ENCODE assay signal across 9 cellular contexts in the genomic region with DNA sequence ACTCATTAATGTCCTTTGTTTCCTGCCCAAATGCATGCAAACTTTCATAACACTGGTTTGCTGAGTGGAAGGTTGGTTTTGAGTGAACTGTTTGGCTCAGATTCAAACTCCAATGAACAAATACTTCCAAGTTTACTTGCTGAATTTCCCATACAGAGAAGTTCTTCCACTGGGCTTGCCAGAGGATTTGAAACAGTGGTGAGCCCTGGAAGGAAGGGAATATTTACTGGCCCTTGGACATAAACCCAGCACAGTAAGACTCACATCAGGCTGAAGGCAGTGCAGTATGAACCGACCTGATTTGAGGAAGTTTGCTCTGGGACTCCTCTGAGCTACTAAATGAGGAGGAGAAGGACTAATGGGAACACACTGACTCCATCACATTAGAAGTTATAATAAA. TPM values are rescaled to one million over a fixed set of nuclear protein-coding genes. Genes with fewer than 3 reads are reported as not detected.
A peak's percentile ranks its signal among the peaks of the same experiment; 100 is the strongest.
DNase-seq lines count a peak whose midpoint lies in the region; ATAC-seq, FAIRE-seq and TF ChIP-seq lines count a peak whose summit lies in the region.
"Had no signal": no experiment of that assay in that cellular context is flagged by ENCODE, and none has a peak within 500 bp of the region (broad histone marks: within the 10 kb centered on the region; RNA-seq: fewer than 3 reads in every experiment).

No MANE protein-coding gene starts in this region.

- H3K4me1 ChIP-seq in gastroesophageal sphincter (peaks cover 29 to 90% (median 45%) of the 10 kb centered on the region in 3 donors), pancreas (peaks cover 25 to 48% (median 40%) of the 10 kb centered on the region in 3 donors)

- DNase-seq in AG09319 (ENCODE audit: extremely low read depth, low read depth) (peak; percentile 85), activated B cell treated with CpG ODN at 0.5 μM for 24 hours (no peak), pancreas (peak in 2 of 6 donors; percentile 18 to 44), WTC11 (ENCODE audit: low spot score) (no peak), activated gamma-delta T cell treated with Interleukin-2 at 50 U/mL for 16 hours (no peak)

- no peaks in the 10 kb centered on the region for H3K27me3 Mint-ChIP-seq in activated B cell treated with CpG ODN at 0.5 μM for 24 hours
- no peaks in the 10 kb centered on the region for H3K27me3 Mint-ChIP-seq in WTC11 (ENCODE audit: low read depth)

- no peak for TF ChIP-seq EP300 in gastroesophageal sphincter (IDR thresholded peaks at IDR 0.05)

- H3K36me3 Mint-ChIP-seq in activated B cell treated with CpG ODN at 0.5 μM for 24 hours (ENCODE audit: low read depth) (peaks cover 11% of the 10 kb centered on the region), WTC11 (peaks cover 3% of the 10 kb centered on the region; the same call in 1 of the 2 replicates)

- intact Hi-C loops in activated B cell treated with CpG ODN at 0.5 μM for 24 hours (cut with micrococcal nuclease) (loop anchor here (10.0 kb wide), 2 partner anchors 273 to 787 kb away; a partner anchor contains a TSS), pancreas (cut with DNase I) (no loop called here)

- TF ChIP-seq CTCF in AG09319 (IDR thresholded peaks at IDR 0.05; ENCODE audit: low read depth, low read length) (no peak), activated B cell treated with CpG ODN at 0.5 μM for 24 hours (IDR thresholded peaks at IDR 0.05) (no peak), gastroesophageal sphincter (IDR thresholded peaks at IDR 0.05) (no peak), pancreas (IDR thresholded peaks at IDR 0.05) (no peak), WTC11 (IDR thresholded peaks at IDR 0.05) (no peak)

- CTCF ChIA-PET in activated B cell treated with CpG ODN at 0.5 μM for 24 hours (lab: Charles Lee) (no interaction called here), WTC11 (lab: Charles Lee) (no interaction called here)

- H3K27ac Mint-ChIP-seq in activated B cell treated with CpG ODN at 0.5 μM for 24 hours: peak overlapping the region; percentile 2
- H3K27ac Mint-ChIP-seq in WTC11: no peak overlapping the region

- peaks cover 56% of the 10 kb centered on the region for H3K4me1 Mint-ChIP-seq in activated B cell treated with CpG ODN at 0.5 μM for 24 hours
- peaks cover 37% of the 10 kb centered on the region for H3K4me1 Mint-ChIP-seq in WTC11

- no peak overlapping the region for H3K4me3 ChIP-seq in gastroesophageal sphincter
- H3K4me3 ChIP-seq in pancreas: no peak overlapping the region

- TF ChIP-seq POLR2A in gastroesophageal sphincter (IDR thresholded peaks at IDR 0.05): peak; percentile 14 to 44

- POLR2A ChIA-PET in activated B cell treated with CpG ODN at 0.5 μM for 24 hours (lab: Charles Lee) (interaction anchor here (0.5 to 0.7 kb wide), 2 partner anchors 119 to 391 kb away, joined by 3 read pairs; a partner anchor contains a TSS), WTC11 (lab: Charles Lee) (no interaction called here)

- H3K9me3 Mint-ChIP-seq in activated B cell treated with CpG ODN at 0.5 μM for 24 hours: no peaks in the 10 kb centered on the region
- no peaks in the 10 kb centered on the region for H3K9me3 Mint-ChIP-seq in WTC11

- H3K4me3 Mint-ChIP-seq in activated B cell treated with CpG ODN at 0.5 μM for 24 hours (no peak overlapping the region), WTC11 (no peak overlapping the region)

- FAIRE-seq in pancreas (lab: Jason Lieb, UNC): no peak
- FAIRE-seq: islet of Langerhans had no signal

- ATAC-seq in activated B cell treated with CpG ODN at 0.5 μM for 24 hours (ENCODE audit: low read depth): no peak
- peak; percentile 46 for ATAC-seq in gastroesophageal sphincter
- ATAC-seq in pancreas: peak; percentile 5 to 31 (median 17)
- no peak for ATAC-seq in GM21381 (IDR thresholded peaks at IDR 0.05; ENCODE audit: unreplicated experiment)
- no peak for ATAC-seq in HG02840 (IDR thresholded peaks at IDR 0.05; ENCODE audit: low FRiP score, unreplicated experiment)
- ATAC-seq in WTC11: no peak

- peak overlapping the region; percentile 93 to 98 (median 97) for H3K27ac ChIP-seq in gastroesophageal sphincter
- H3K27ac ChIP-seq in pancreas: peak overlapping the region; percentile 18 to 99 (median 77)

- no peaks in the 10 kb centered on the region for H3K9me3 ChIP-seq in gastroesophageal sphincter
- H3K9me3 ChIP-seq in pancreas: no peaks in the 10 kb centered on the region

- WGBS in gastroesophageal sphincter (ENCODE audit: low coverage in 1 of 2), 2 donors: 0 to 7% methylated on average over 1 of the region's 1 CpG
- 0% methylated on average over 1 of the region's 1 CpG for whole genome bisulfite sequencing in pancreas, 2 donors

- H3K36me3 ChIP-seq in gastroesophageal sphincter (no peaks in the 10 kb centered on the region), pancreas (no peaks in the 10 kb centered on the region)

- no peaks in the 10 kb centered on the region for H3K27me3 ChIP-seq in gastroesophageal sphincter
- H3K27me3 ChIP-seq in pancreas: no peaks in the 10 kb centered on the region

TF ChIP-seq in WTC11, 78 proteins besides CTCF, POLR2A, EP300 and RAD21:
- TF ChIP-seq NFYB (CRISPR knock-in tag; conservative IDR thresholded peaks at IDR 0.05; ENCODE audit: low read depth) (no peak), TEAD1 (CRISPR knock-in tag; IDR thresholded peaks at IDR 0.05) (no peak), PRRX2 (CRISPR knock-in tag; IDR thresholded peaks at IDR 0.05) (no peak), NFE2L1 (CRISPR knock-in tag; IDR thresholded peaks at IDR 0.05) (no peak), ZNF671 (CRISPR knock-in tag; IDR thresholded peaks at IDR 0.05) (no peak), IRF2 (CRISPR knock-in tag; IDR thresholded peaks at IDR 0.05; ENCODE audit: borderline replicate concordance, low read depth) (no peak), FOXP1 (CRISPR knock-in tag; IDR thresholded peaks at IDR 0.05; ENCODE audit: borderline replicate concordance) (no peak), JUN (CRISPR knock-in tag; IDR thresholded peaks at IDR 0.05) (no peak), CREM (CRISPR knock-in tag; IDR thresholded peaks at IDR 0.05) (no peak)
- TF ChIP-seq, protein P1, sequence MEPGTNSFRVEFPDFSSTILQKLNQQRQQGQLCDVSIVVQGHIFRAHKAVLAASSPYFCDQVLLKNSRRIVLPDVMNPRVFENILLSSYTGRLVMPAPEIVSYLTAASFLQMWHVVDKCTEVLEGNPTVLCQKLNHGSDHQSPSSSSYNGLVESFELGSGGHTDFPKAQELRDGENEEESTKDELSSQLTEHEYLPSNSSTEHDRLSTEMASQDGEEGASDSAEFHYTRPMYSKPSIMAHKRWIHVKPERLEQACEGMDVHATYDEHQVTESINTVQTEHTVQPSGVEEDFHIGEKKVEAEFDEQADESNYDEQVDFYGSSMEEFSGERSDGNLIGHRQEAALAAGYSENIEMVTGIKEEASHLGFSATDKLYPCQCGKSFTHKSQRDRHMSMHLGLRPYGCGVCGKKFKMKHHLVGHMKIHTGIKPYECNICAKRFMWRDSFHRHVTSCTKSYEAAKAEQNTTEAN (CRISPR knock-in tag; IDR thresholded peaks at IDR 0.05): no peak
- TF ChIP-seq, protein P2, sequence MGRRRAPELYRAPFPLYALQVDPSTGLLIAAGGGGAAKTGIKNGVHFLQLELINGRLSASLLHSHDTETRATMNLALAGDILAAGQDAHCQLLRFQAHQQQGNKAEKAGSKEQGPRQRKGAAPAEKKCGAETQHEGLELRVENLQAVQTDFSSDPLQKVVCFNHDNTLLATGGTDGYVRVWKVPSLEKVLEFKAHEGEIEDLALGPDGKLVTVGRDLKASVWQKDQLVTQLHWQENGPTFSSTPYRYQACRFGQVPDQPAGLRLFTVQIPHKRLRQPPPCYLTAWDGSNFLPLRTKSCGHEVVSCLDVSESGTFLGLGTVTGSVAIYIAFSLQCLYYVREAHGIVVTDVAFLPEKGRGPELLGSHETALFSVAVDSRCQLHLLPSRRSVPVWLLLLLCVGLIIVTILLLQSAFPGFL (CRISPR knock-in tag; IDR thresholded peaks at IDR 0.05; ENCODE audit: borderline replicate concordance): no peak
- TF ChIP-seq, protein P3, sequence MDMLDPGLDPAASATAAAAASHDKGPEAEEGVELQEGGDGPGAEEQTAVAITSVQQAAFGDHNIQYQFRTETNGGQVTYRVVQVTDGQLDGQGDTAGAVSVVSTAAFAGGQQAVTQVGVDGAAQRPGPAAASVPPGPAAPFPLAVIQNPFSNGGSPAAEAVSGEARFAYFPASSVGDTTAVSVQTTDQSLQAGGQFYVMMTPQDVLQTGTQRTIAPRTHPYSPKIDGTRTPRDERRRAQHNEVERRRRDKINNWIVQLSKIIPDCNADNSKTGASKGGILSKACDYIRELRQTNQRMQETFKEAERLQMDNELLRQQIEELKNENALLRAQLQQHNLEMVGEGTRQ (CRISPR knock-in tag; IDR thresholded peaks at IDR 0.05): no peak
- TF ChIP-seq, protein P4, sequence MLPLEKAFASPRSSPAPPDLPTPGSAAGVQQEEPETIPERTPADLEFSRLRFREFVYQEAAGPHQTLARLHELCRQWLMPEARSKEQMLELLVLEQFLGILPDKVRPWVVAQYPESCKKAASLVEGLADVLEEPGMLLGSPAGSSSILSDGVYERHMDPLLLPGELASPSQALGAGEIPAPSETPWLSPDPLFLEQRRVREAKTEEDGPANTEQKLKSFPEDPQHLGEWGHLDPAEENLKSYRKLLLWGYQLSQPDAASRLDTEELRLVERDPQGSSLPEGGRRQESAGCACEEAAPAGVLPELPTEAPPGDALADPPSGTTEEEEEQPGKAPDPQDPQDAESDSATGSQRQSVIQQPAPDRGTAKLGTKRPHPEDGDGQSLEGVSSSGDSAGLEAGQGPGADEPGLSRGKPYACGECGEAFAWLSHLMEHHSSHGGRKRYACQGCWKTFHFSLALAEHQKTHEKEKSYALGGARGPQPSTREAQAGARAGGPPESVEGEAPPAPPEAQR (CRISPR knock-in tag; IDR thresholded peaks at IDR 0.05): no peak
- TF ChIP-seq, protein P5, sequence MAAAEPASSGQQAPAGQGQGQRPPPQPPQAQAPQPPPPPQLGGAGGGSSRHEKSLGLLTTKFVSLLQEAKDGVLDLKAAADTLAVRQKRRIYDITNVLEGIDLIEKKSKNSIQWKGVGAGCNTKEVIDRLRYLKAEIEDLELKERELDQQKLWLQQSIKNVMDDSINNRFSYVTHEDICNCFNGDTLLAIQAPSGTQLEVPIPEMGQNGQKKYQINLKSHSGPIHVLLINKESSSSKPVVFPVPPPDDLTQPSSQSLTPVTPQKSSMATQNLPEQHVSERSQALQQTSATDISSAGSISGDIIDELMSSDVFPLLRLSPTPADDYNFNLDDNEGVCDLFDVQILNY (CRISPR knock-in tag; IDR thresholded peaks at IDR 0.05): no peak
TF ChIP-seq in WTC11: peak in this region for 0.

RNA-seq across cellular contexts. Expression of a gene that starts 3.8 kb away (rescaled TPM):
- total RNA-seq in activated B cell treated with CpG ODN at 0.5 μM for 24 hours: 26.9 and 28.2 TPM in 2 replicates
- 10 to 100 TPM; 18.4 to 33.4 (median 27.5) TPM for total RNA-seq in gastroesophageal sphincter
- 10 to 100 TPM; 19.9 to 25.9 (median 22.0) TPM for total RNA-seq in pancreas
- polyA plus RNA-seq in pancreas: 10 to 100 TPM; 18.5 to 30.3 TPM
- 25.8 to 32.3 TPM (median 30.7 TPM) in 3 replicates for total RNA-seq in WTC11 (2021)

Comparison
In these comparisons a context has a peak if more than half of its experiments do, and no peak if none do; other contexts are left out.
1. ATAC-seq: peak in gastroesophageal sphincter (single experiment) and pancreas (4 of 4); none in activated B cell treated with CpG ODN at 0.5 μM for 24 hours (single experiment), GM21381 (single experiment), HG02840 (single experiment) and WTC11 (single experiment).